Comparison of ENCODE assay signal across 26 cellular contexts in genomic region chrX:87425618-87426017, GRCh38.
"Had no signal": no experiment of that assay in that cellular context is flagged by ENCODE, and none has a peak within 500 bp of the region (broad histone marks: within the 10 kb centered on the region; RNA-seq: fewer than 3 reads in every experiment).

No MANE protein-coding gene starts in this region.

- ATAC-seq: activated naive CD4-positive, alpha-beta T cell treated with anti-CD3 and anti-CD28 coated beads, Interleukin-2, amount 50 U/mL, for 72 hours; activated T-cell treated with anti-CD3 and anti-CD28 coated beads, Interleukin-2, amount 50 U/mL, for 72 hours; gastroesophageal sphincter; heart right ventricle; WTC11 had no signal

- DNase-seq: activated CD4-positive, alpha-beta memory T cell treated with anti-CD3 and anti-CD28 coated beads, Interleukin-2, amount 10 ng/mL, durations not matched to agents 7 days and 5 days; activated CD4-positive, alpha-beta T cell treated with anti-CD3 and anti-CD28 coated beads for 1 hour; activated CD4-positive, alpha-beta T cell treated with anti-CD3 and anti-CD28 coated beads for 4 hours; activated CD4-positive, alpha-beta T cell treated with anti-CD3 and anti-CD28 coated beads, Interleukin-2, amount 10 ng/mL, durations not matched to agents 7 days and 5 days; activated CD4-positive, alpha-beta T cell treated with anti-CD3 and anti-CD28 coated beads, Interleukin-2, amount 50 U/mL, for 4 hours; activated CD8-positive, alpha-beta memory T cell treated with anti-CD3 and anti-CD28 coated beads, Interleukin-2, amount 50 U/mL, for 48 hours; activated gamma-delta T cell; activated naive CD4-positive, alpha-beta T cell; activated naive CD4-positive, alpha-beta T cell treated with anti-CD3 and anti-CD28 coated beads, Interleukin-2, amount 10 ng/mL, durations not matched to agents 7 days and 5 days; activated naive CD8-positive, alpha-beta T cell treated with anti-CD3 and anti-CD28 coated beads, Interleukin-2, amount 10 ng/mL, durations not matched to agents 7 days and 5 days; activated T-cell treated with anti-CD3 and anti-CD28 coated beads for 4 hours; activated T-cell treated with anti-CD3 and anti-CD28 coated beads, Interleukin-2, amount 50 U/mL, for 24 hours; activated T-cell treated with anti-CD3 and anti-CD28 coated beads, Interleukin-2, amount 50 U/mL, for 72 hours; central memory CD4-positive, alpha-beta T cell; cerebellar nuclear complex; colonic mucosa; effector CD8-positive, alpha-beta T cell; esophagus squamous epithelium; foreskin melanocyte; heart right ventricle had no signal

- FAIRE-seq: endometrium, endothelial cell of umbilical vein, TTC549 had no signal
